1 cellular context compared by ENCODE assay signal in the genomic region with DNA sequence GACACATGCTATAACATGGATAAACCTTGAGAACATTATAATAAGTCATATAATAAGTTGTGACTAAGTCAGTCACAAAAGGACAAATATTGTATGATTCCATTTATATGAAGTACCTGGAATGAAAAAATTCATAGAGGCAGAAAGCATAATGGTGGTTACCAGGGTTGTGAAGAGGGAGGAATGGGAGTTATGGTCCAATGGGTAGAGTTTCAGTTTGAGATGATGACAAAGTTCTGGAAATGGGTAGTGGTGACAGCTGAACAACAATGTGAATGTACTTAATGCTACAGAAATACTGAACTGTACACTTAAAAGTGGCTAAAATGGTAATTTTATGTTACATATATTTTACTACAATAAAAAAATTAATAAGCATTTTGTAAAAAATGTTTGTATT.
TF ChIP-seq lines count a peak whose summit lies in the region.

No MANE protein-coding gene starts in this region.

TF ChIP-seq in GM23338, 12 proteins besides CTCF, POLR2A, EP300 and RAD21 (continued from another document):
- TF ChIP-seq, protein P1, sequence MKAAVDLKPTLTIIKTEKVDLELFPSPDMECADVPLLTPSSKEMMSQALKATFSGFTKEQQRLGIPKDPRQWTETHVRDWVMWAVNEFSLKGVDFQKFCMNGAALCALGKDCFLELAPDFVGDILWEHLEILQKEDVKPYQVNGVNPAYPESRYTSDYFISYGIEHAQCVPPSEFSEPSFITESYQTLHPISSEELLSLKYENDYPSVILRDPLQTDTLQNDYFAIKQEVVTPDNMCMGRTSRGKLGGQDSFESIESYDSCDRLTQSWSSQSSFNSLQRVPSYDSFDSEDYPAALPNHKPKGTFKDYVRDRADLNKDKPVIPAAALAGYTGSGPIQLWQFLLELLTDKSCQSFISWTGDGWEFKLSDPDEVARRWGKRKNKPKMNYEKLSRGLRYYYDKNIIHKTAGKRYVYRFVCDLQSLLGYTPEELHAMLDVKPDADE (IDR thresholded peaks at IDR 0.05): no peak
- TF ChIP-seq CREB1 (CRISPR knock-in tag; IDR thresholded peaks at IDR 0.05; ENCODE audit: low read depth) (no peak), STAT1 (IDR thresholded peaks at IDR 0.05; ENCODE audit: unreplicated experiment) (no peak), EZH2phosphoT487 (IDR thresholded peaks at IDR 0.05; ENCODE audit: unreplicated experiment) (no peak), POLR2AphosphoS5 (IDR thresholded peaks at IDR 0.05; ENCODE audit: low read depth) (no peak), ZNF331 (CRISPR knock-in tag; IDR thresholded peaks at IDR 0.05; ENCODE audit: low read depth) (no peak)
- TF ChIP-seq, protein P2, sequence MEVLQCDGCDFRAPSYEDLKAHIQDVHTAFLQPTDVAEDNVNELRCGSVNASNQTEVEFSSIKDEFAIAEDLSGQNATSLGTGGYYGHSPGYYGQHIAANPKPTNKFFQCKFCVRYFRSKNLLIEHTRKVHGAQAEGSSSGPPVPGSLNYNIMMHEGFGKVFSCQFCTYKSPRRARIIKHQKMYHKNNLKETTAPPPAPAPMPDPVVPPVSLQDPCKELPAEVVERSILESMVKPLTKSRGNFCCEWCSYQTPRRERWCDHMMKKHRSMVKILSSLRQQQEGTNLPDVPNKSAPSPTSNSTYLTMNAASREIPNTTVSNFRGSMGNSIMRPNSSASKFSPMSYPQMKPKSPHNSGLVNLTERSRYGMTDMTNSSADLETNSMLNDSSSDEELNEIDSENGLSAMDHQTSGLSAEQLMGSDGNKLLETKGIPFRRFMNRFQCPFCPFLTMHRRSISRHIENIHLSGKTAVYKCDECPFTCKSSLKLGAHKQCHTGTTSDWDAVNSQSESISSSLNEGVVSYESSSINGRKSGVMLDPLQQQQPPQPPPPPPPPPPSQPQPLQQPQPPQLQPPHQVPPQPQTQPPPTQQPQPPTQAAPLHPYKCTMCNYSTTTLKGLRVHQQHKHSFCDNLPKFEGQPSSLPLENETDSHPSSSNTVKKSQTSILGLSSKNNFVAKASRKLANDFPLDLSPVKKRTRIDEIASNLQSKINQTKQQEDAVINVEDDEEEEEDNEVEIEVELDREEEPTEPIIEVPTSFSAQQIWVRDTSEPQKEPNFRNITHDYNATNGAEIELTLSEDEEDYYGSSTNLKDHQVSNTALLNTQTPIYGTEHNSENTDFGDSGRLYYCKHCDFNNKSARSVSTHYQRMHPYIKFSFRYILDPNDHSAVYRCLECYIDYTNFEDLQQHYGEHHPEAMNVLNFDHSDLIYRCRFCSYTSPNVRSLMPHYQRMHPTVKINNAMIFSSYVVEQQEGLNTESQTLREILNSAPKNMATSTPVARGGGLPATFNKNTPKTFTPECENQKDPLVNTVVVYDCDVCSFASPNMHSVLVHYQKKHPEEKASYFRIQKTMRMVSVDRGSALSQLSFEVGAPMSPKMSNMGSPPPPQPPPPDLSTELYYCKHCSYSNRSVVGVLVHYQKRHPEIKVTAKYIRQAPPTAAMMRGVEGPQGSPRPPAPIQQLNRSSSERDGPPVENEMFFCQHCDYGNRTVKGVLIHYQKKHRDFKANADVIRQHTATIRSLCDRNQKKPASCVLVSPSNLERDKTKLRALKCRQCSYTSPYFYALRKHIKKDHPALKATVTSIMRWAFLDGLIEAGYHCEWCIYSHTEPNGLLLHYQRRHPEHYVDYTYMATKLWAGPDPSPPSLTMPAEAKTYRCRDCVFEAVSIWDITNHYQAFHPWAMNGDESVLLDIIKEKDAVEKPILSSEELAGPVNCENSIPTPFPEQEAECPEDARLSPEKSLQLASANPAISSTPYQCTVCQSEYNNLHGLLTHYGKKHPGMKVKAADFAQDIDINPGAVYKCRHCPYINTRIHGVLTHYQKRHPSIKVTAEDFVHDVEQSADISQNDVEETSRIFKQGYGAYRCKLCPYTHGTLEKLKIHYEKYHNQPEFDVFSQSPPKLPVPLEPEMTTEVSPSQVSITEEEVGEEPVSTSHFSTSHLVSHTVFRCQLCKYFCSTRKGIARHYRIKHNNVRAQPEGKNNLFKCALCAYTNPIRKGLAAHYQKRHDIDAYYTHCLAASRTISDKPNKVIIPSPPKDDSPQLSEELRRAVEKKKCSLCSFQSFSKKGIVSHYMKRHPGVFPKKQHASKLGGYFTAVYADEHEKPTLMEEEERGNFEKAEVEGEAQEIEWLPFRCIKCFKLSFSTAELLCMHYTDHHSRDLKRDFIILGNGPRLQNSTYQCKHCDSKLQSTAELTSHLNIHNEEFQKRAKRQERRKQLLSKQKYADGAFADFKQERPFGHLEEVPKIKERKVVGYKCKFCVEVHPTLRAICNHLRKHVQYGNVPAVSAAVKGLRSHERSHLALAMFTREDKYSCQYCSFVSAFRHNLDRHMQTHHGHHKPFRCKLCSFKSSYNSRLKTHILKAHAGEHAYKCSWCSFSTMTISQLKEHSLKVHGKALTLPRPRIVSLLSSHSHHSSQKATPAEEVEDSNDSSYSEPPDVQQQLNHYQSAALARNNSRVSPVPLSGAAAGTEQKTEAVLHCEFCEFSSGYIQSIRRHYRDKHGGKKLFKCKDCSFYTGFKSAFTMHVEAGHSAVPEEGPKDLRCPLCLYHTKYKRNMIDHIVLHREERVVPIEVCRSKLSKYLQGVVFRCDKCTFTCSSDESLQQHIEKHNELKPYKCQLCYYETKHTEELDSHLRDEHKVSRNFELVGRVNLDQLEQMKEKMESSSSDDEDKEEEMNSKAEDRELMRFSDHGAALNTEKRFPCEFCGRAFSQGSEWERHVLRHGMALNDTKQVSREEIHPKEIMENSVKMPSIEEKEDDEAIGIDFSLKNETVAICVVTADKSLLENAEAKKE (CRISPR knock-in tag; IDR thresholded peaks at IDR 0.05): no peak
- TF ChIP-seq, protein P3, sequence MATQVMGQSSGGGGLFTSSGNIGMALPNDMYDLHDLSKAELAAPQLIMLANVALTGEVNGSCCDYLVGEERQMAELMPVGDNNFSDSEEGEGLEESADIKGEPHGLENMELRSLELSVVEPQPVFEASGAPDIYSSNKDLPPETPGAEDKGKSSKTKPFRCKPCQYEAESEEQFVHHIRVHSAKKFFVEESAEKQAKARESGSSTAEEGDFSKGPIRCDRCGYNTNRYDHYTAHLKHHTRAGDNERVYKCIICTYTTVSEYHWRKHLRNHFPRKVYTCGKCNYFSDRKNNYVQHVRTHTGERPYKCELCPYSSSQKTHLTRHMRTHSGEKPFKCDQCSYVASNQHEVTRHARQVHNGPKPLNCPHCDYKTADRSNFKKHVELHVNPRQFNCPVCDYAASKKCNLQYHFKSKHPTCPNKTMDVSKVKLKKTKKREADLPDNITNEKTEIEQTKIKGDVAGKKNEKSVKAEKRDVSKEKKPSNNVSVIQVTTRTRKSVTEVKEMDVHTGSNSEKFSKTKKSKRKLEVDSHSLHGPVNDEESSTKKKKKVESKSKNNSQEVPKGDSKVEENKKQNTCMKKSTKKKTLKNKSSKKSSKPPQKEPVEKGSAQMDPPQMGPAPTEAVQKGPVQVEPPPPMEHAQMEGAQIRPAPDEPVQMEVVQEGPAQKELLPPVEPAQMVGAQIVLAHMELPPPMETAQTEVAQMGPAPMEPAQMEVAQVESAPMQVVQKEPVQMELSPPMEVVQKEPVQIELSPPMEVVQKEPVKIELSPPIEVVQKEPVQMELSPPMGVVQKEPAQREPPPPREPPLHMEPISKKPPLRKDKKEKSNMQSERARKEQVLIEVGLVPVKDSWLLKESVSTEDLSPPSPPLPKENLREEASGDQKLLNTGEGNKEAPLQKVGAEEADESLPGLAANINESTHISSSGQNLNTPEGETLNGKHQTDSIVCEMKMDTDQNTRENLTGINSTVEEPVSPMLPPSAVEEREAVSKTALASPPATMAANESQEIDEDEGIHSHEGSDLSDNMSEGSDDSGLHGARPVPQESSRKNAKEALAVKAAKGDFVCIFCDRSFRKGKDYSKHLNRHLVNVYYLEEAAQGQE (IDR thresholded peaks at IDR 0.05; ENCODE audit: unreplicated experiment): no peak
